In the genomic region with DNA sequence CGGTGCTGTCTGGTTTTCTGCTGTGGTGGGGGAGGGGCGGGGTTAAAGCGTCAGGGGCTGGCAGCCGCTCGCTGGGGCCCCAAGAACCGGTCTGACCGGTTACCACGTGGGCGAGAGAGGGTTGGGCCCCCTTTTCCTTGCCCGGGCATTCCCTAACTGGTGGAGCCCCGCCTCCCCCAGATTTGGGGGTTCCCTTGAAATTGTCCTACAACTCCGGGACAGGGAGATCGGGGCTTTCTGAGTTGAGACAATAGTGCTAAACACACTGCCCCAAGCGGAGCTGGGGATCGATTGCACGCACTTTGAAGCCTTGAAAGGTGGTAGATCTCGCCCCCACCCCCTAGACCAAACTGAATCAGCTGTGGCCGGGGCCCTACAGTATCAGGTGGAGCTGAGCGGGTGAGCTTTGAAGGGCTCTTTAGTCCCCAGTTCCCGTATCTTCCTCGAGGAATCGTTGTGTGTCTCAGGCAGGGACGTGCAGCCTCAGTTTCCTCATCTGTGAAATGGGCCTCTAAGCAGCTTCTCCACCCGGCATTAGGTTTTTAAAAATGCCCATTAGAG, we compare ENCODE assay signal across 1 cellular context.
TF ChIP-seq lines count a peak whose summit lies in the region.

No MANE protein-coding gene starts in this region.

TF ChIP-seq in K562, 482 proteins besides CTCF, POLR2A, EP300 and RAD21 (continued from another document and continues in another):
- TF ChIP-seq, protein P1, sequence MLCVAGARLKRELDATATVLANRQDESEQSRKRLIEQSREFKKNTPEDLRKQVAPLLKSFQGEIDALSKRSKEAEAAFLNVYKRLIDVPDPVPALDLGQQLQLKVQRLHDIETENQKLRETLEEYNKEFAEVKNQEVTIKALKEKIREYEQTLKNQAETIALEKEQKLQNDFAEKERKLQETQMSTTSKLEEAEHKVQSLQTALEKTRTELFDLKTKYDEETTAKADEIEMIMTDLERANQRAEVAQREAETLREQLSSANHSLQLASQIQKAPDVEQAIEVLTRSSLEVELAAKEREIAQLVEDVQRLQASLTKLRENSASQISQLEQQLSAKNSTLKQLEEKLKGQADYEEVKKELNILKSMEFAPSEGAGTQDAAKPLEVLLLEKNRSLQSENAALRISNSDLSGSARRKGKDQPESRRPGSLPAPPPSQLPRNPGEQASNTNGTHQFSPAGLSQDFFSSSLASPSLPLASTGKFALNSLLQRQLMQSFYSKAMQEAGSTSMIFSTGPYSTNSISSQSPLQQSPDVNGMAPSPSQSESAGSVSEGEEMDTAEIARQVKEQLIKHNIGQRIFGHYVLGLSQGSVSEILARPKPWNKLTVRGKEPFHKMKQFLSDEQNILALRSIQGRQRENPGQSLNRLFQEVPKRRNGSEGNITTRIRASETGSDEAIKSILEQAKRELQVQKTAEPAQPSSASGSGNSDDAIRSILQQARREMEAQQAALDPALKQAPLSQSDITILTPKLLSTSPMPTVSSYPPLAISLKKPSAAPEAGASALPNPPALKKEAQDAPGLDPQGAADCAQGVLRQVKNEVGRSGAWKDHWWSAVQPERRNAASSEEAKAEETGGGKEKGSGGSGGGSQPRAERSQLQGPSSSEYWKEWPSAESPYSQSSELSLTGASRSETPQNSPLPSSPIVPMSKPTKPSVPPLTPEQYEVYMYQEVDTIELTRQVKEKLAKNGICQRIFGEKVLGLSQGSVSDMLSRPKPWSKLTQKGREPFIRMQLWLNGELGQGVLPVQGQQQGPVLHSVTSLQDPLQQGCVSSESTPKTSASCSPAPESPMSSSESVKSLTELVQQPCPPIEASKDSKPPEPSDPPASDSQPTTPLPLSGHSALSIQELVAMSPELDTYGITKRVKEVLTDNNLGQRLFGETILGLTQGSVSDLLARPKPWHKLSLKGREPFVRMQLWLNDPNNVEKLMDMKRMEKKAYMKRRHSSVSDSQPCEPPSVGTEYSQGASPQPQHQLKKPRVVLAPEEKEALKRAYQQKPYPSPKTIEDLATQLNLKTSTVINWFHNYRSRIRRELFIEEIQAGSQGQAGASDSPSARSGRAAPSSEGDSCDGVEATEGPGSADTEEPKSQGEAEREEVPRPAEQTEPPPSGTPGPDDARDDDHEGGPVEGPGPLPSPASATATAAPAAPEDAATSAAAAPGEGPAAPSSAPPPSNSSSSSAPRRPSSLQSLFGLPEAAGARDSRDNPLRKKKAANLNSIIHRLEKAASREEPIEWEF (CRISPR knock-in tag; IDR thresholded peaks at IDR 0.05) = no peak
- TF ChIP-seq PURB (CRISPR knock-in tag; IDR thresholded peaks at IDR 0.05; ENCODE audit: low read depth) (no peak), HLTF (IDR thresholded peaks at IDR 0.05) (no peak), ZFP1 (CRISPR knock-in tag; IDR thresholded peaks at IDR 0.05) (no peak), SP2 (IDR thresholded peaks at IDR 0.05; ENCODE audit: extremely low read depth, low read depth, low read length, poor library complexity, severe bottlenecking) (no peak), OTX1 (CRISPR knock-in tag; IDR thresholded peaks at IDR 0.05) (no peak; the same call in 1 of the 2 replicates), YY1 (IDR thresholded peaks at IDR 0.05; ENCODE audit: borderline replicate concordance in 1 of 3, control insufficient read depth in 1 of 3, extremely low read depth in 1 of 3, insufficient read depth in 3 of 3, insufficient read length in 1 of 3, insufficient replicate concordance in 2 of 3, low read depth in 1 of 3, low read length in 2 of 3) (no peak), ZNF79 (CRISPR knock-in tag; IDR thresholded peaks at IDR 0.05; ENCODE audit: low read depth) (no peak), PHF21A (IDR thresholded peaks at IDR 0.05; ENCODE audit: borderline replicate concordance, low read depth) (no peak), SRSF7 (optimal IDR thresholded peaks at IDR 0.05; ENCODE audit: low read depth, low read length) (no peak), ZNF311 (CRISPR knock-in tag; IDR thresholded peaks at IDR 0.05) (no peak), ZNF253 (CRISPR knock-in tag; conservative IDR thresholded peaks at IDR 0.05) (no peak), PTTG1 (tag; IDR thresholded peaks at IDR 0.05; ENCODE audit: low read depth) (no peak), NFXL1 (CRISPR knock-in tag; IDR thresholded peaks at IDR 0.05) (0 out of 2 replicates have a peak, but pooled peaks have one; percentile 47), POLR2G (IDR thresholded peaks at IDR 0.05; ENCODE audit: low read depth, low read length) (peak; percentile 70), ZNF764 (CRISPR knock-in tag; IDR thresholded peaks at IDR 0.05; ENCODE audit: low read depth) (no peak), CHD4 (IDR thresholded peaks at IDR 0.05; ENCODE audit: insufficient read depth, insufficient replicate concordance, low read depth, low read length, poor library complexity, severe bottlenecking) (no peak), RUNX1 (IDR thresholded peaks at IDR 0.05; ENCODE audit: low read depth) (no peak), ZBTB7A (IDR thresholded peaks at IDR 0.05; ENCODE audit: borderline replicate concordance, control insufficient read depth, low read depth, low read length) (peak; percentile 44; the same call in 1 of the 2 replicates), ZNF77 (CRISPR knock-in tag; IDR thresholded peaks at IDR 0.05) (0 out of 2 replicates have a peak, but pooled peaks have one; percentile 32), NCOA4 (IDR thresholded peaks at IDR 0.05; ENCODE audit: partially characterized antibody) (peak; percentile 57), ZNF444 (CRISPR knock-in tag; IDR thresholded peaks at IDR 0.05) (no peak), SAFB (IDR thresholded peaks at IDR 0.05; ENCODE audit: borderline replicate concordance, low read depth, low read length) (no peak; the same call in 1 of the 2 replicates)
- TF ChIP-seq, protein P2, sequence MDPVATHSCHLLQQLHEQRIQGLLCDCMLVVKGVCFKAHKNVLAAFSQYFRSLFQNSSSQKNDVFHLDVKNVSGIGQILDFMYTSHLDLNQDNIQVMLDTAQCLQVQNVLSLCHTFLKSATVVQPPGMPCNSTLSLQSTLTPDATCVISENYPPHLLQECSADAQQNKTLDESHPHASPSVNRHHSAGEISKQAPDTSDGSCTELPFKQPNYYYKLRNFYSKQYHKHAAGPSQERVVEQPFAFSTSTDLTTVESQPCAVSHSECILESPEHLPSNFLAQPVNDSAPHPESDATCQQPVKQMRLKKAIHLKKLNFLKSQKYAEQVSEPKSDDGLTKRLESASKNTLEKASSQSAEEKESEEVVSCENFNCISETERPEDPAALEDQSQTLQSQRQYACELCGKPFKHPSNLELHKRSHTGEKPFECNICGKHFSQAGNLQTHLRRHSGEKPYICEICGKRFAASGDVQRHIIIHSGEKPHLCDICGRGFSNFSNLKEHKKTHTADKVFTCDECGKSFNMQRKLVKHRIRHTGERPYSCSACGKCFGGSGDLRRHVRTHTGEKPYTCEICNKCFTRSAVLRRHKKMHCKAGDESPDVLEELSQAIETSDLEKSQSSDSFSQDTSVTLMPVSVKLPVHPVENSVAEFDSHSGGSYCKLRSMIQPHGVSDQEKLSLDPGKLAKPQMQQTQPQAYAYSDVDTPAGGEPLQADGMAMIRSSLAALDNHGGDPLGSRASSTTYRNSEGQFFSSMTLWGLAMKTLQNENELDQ (CRISPR knock-in tag; IDR thresholded peaks at IDR 0.05; ENCODE audit: borderline replicate concordance) = no peak
- TF ChIP-seq, protein P3, sequence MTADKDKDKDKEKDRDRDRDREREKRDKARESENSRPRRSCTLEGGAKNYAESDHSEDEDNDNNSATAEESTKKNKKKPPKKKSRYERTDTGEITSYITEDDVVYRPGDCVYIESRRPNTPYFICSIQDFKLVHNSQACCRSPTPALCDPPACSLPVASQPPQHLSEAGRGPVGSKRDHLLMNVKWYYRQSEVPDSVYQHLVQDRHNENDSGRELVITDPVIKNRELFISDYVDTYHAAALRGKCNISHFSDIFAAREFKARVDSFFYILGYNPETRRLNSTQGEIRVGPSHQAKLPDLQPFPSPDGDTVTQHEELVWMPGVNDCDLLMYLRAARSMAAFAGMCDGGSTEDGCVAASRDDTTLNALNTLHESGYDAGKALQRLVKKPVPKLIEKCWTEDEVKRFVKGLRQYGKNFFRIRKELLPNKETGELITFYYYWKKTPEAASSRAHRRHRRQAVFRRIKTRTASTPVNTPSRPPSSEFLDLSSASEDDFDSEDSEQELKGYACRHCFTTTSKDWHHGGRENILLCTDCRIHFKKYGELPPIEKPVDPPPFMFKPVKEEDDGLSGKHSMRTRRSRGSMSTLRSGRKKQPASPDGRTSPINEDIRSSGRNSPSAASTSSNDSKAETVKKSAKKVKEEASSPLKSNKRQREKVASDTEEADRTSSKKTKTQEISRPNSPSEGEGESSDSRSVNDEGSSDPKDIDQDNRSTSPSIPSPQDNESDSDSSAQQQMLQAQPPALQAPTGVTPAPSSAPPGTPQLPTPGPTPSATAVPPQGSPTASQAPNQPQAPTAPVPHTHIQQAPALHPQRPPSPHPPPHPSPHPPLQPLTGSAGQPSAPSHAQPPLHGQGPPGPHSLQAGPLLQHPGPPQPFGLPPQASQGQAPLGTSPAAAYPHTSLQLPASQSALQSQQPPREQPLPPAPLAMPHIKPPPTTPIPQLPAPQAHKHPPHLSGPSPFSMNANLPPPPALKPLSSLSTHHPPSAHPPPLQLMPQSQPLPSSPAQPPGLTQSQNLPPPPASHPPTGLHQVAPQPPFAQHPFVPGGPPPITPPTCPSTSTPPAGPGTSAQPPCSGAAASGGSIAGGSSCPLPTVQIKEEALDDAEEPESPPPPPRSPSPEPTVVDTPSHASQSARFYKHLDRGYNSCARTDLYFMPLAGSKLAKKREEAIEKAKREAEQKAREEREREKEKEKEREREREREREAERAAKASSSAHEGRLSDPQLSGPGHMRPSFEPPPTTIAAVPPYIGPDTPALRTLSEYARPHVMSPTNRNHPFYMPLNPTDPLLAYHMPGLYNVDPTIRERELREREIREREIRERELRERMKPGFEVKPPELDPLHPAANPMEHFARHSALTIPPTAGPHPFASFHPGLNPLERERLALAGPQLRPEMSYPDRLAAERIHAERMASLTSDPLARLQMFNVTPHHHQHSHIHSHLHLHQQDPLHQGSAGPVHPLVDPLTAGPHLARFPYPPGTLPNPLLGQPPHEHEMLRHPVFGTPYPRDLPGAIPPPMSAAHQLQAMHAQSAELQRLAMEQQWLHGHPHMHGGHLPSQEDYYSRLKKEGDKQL (CRISPR knock-in tag; IDR thresholded peaks at IDR 0.05; ENCODE audit: borderline replicate concordance) = no peak; the same call in 1 of the 2 replicates
- TF ChIP-seq, protein P4, sequence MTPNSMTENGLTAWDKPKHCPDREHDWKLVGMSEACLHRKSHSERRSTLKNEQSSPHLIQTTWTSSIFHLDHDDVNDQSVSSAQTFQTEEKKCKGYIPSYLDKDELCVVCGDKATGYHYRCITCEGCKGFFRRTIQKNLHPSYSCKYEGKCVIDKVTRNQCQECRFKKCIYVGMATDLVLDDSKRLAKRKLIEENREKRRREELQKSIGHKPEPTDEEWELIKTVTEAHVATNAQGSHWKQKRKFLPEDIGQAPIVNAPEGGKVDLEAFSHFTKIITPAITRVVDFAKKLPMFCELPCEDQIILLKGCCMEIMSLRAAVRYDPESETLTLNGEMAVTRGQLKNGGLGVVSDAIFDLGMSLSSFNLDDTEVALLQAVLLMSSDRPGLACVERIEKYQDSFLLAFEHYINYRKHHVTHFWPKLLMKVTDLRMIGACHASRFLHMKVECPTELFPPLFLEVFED (CRISPR knock-in tag; conservative IDR thresholded peaks at IDR 0.05) = peak; percentile 35; the same call in 1 of the 2 replicates
- TF ChIP-seq, protein P5, sequence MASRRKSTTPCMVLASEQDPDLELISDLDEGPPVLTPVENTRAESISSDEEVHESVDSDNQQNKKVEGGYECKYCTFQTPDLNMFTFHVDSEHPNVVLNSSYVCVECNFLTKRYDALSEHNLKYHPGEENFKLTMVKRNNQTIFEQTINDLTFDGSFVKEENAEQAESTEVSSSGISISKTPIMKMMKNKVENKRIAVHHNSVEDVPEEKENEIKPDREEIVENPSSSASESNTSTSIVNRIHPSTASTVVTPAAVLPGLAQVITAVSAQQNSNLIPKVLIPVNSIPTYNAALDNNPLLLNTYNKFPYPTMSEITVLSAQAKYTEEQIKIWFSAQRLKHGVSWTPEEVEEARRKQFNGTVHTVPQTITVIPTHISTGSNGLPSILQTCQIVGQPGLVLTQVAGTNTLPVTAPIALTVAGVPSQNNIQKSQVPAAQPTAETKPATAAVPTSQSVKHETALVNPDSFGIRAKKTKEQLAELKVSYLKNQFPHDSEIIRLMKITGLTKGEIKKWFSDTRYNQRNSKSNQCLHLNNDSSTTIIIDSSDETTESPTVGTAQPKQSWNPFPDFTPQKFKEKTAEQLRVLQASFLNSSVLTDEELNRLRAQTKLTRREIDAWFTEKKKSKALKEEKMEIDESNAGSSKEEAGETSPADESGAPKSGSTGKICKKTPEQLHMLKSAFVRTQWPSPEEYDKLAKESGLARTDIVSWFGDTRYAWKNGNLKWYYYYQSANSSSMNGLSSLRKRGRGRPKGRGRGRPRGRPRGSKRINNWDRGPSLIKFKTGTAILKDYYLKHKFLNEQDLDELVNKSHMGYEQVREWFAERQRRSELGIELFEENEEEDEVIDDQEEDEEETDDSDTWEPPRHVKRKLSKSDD (conservative IDR thresholded peaks at IDR 0.05; ENCODE audit: low read length) = no peak
- TF ChIP-seq, protein P6, sequence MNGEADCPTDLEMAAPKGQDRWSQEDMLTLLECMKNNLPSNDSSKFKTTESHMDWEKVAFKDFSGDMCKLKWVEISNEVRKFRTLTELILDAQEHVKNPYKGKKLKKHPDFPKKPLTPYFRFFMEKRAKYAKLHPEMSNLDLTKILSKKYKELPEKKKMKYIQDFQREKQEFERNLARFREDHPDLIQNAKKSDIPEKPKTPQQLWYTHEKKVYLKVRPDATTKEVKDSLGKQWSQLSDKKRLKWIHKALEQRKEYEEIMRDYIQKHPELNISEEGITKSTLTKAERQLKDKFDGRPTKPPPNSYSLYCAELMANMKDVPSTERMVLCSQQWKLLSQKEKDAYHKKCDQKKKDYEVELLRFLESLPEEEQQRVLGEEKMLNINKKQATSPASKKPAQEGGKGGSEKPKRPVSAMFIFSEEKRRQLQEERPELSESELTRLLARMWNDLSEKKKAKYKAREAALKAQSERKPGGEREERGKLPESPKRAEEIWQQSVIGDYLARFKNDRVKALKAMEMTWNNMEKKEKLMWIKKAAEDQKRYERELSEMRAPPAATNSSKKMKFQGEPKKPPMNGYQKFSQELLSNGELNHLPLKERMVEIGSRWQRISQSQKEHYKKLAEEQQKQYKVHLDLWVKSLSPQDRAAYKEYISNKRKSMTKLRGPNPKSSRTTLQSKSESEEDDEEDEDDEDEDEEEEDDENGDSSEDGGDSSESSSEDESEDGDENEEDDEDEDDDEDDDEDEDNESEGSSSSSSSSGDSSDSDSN (IDR thresholded peaks at IDR 0.05; ENCODE audit: borderline replicate concordance in 1 of 2, low read depth in 2 of 2, low read length in 2 of 2) = no peak
